In the genomic region with DNA sequence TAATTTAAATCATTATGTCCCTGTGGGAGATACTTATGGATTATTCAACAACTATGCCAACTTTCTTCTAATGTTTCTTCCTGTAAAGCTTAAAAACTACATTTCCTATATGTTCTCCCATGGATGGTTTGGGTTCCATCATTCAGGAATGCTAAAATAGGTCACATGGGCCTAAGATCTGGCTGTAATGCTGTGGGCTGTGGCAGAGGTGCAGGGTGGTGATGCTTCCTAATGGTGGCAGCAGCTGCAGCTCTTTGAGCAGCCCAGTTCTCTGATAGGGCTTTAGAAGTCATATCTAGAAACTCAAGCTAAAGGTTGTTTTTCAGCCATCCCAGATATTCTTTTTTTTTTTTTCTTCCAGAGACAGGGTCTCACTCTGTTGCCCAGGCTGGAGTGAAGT, we compare ENCODE assay signal across 12 cellular contexts.
DNase-seq lines count a peak whose midpoint lies in the region; ATAC-seq and TF ChIP-seq lines count a peak whose summit lies in the region.
"Had no signal": no experiment of that assay in that cellular context is flagged by ENCODE, and none has a peak within 500 bp of the region (broad histone marks: within the 10 kb centered on the region; RNA-seq: fewer than 3 reads in every experiment).

No MANE protein-coding gene starts in this region.

- TF ChIP-seq POLR2A in esophagus squamous epithelium (IDR thresholded peaks at IDR 0.05) = no peak

- no peaks in the 10 kb centered on the region for H3K27me3 Mint-ChIP-seq in chondrocyte (ENCODE audit: low read depth)
- H3K27me3 Mint-ChIP-seq in type B pancreatic cell = no peaks in the 10 kb centered on the region
- no peaks in the 10 kb centered on the region for H3K27me3 Mint-ChIP-seq in activated CD8-positive, alpha-beta T cell treated with anti-CD3 and anti-CD28 coated beads, Interleukin-2, amount 10 ng/mL, durations not matched to agents 7 days and 5 days (ENCODE audit: low read depth)
- H3K27me3 Mint-ChIP-seq: activated naive CD4-positive, alpha-beta T cell treated with anti-CD3 and anti-CD28 coated beads, Interleukin-2, amount 10 ng/mL, durations not matched to agents 7 days and 5 days had no signal

- no peaks in the 10 kb centered on the region for H3F3A ChIP-seq in Loucy (ENCODE audit: low read depth)

- peaks cover 16% of the 10 kb centered on the region for H3K4me1 Mint-ChIP-seq in chondrocyte (ENCODE audit: low read depth)
- H3K4me1 Mint-ChIP-seq in type B pancreatic cell (ENCODE audit: unreplicated experiment) = peaks cover 7% of the 10 kb centered on the region
- no peaks in the 10 kb centered on the region for H3K4me1 Mint-ChIP-seq in activated CD8-positive, alpha-beta T cell treated with anti-CD3 and anti-CD28 coated beads, Interleukin-2, amount 10 ng/mL, durations not matched to agents 7 days and 5 days (ENCODE audit: low read depth)
- H3K4me1 Mint-ChIP-seq: activated naive CD4-positive, alpha-beta T cell treated with anti-CD3 and anti-CD28 coated beads, Interleukin-2, amount 10 ng/mL, durations not matched to agents 7 days and 5 days had no signal

- no peak overlapping the region for H3K27ac ChIP-seq in osteoblast (ENCODE audit: low read depth, low read length)
- H3K27ac ChIP-seq in esophagus squamous epithelium = no peak overlapping the region
- H3K27ac ChIP-seq: SJSA1 had no signal

- no peak overlapping the region for H3K4me2 ChIP-seq in Loucy (ENCODE audit: low read depth, low read length, poor library complexity, severe bottlenecking)
- no peak overlapping the region for H3K4me2 ChIP-seq in osteoblast (ENCODE audit: insufficient read depth, low read length)

- H3K9me3 Mint-ChIP-seq in chondrocyte (ENCODE audit: low read depth) (peaks cover 8% of the 10 kb centered on the region), type B pancreatic cell (peaks cover 5% of the 10 kb centered on the region)
- no peaks in the 10 kb centered on the region for H3K9me3 Mint-ChIP-seq in activated CD8-positive, alpha-beta T cell treated with anti-CD3 and anti-CD28 coated beads, Interleukin-2, amount 10 ng/mL, durations not matched to agents 7 days and 5 days (ENCODE audit: insufficient read depth)
- H3K9me3 Mint-ChIP-seq: activated naive CD4-positive, alpha-beta T cell treated with anti-CD3 and anti-CD28 coated beads, Interleukin-2, amount 10 ng/mL, durations not matched to agents 7 days and 5 days; CD8-positive, alpha-beta T cell had no signal

- no peaks in the 10 kb centered on the region for H3K79me2 ChIP-seq in Loucy (ENCODE audit: insufficient read depth, low read length)
- H3K79me2 ChIP-seq in osteoblast (ENCODE audit: insufficient read depth, low read length) = no peaks in the 10 kb centered on the region

- CTCF ChIA-PET in activated CD8-positive, alpha-beta T cell treated with anti-CD3 and anti-CD28 coated beads, Interleukin-2, amount 10 ng/mL, durations not matched to agents 7 days and 5 days (lab: Charles Lee) = interaction anchor here (0.6 kb wide), 1 partner anchor 376 kb away, joined by 3 read pairs; no protein-coding TSS in a partner anchor

- H3K36me3 ChIP-seq in Loucy (ENCODE audit: insufficient read depth, low read length) (no peaks in the 10 kb centered on the region), osteoblast (ENCODE audit: insufficient read depth, low read length) (no peaks in the 10 kb centered on the region), esophagus squamous epithelium (no peaks in the 10 kb centered on the region)
- H3K36me3 ChIP-seq: SJSA1 had no signal

- H2AFZ ChIP-seq in Loucy (ENCODE audit: low read length) (no peak overlapping the region), osteoblast (ENCODE audit: low read length) (no peak overlapping the region)

- H3K27me3 ChIP-seq in Loucy (ENCODE audit: insufficient read depth, low read length, poor library complexity, severe bottlenecking) (no peaks in the 10 kb centered on the region), osteoblast (ENCODE audit: insufficient read depth, low read length) (no peaks in the 10 kb centered on the region), esophagus squamous epithelium (no peaks in the 10 kb centered on the region)
- H3K27me3 ChIP-seq: SJSA1 had no signal

- H3K4me3 ChIP-seq in GM12875 (ENCODE audit: low read depth, low read length) = no peak overlapping the region
- H3K4me3 ChIP-seq in Loucy (ENCODE audit: low read length, poor library complexity, severe bottlenecking) = no peak overlapping the region
- H3K4me3 ChIP-seq in osteoblast (ENCODE audit: insufficient read depth, low read length) = no peak overlapping the region
- no peak overlapping the region for H3K4me3 ChIP-seq in esophagus squamous epithelium
- H3K4me3 ChIP-seq: SJSA1 had no signal

- intact Hi-C loops in esophagus squamous epithelium (cut with DNase I) = no loop called here

- TF ChIP-seq CTCF in GM12875 (IDR thresholded peaks at IDR 0.05; ENCODE audit: borderline replicate concordance, insufficient read depth, low read depth, low read length) (0 out of 2 replicates have a peak, but pooled peaks have one; percentile 3), Loucy (conservative IDR thresholded peaks at IDR 0.05; ENCODE audit: low read length) (peak; percentile 59), chondrocyte (IDR thresholded peaks at IDR 0.05) (peak; percentile 14), osteoblast (IDR thresholded peaks at IDR 0.05; ENCODE audit: extremely low read depth, low read depth, low read length) (peak; percentile 41), esophagus squamous epithelium (IDR thresholded peaks at IDR 0.05) (no peak), type B pancreatic cell (conservative IDR thresholded peaks at IDR 0.05) (no peak)

- H3K27ac Mint-ChIP-seq in chondrocyte (ENCODE audit: unreplicated experiment) (no peak overlapping the region), type B pancreatic cell (no peak overlapping the region)
- H3K27ac Mint-ChIP-seq in activated CD8-positive, alpha-beta T cell treated with anti-CD3 and anti-CD28 coated beads, Interleukin-2, amount 10 ng/mL, durations not matched to agents 7 days and 5 days = no peak overlapping the region
- H3K27ac Mint-ChIP-seq: activated naive CD4-positive, alpha-beta T cell treated with anti-CD3 and anti-CD28 coated beads, Interleukin-2, amount 10 ng/mL, durations not matched to agents 7 days and 5 days; CD8-positive, alpha-beta T cell had no signal

- H3K4me1 ChIP-seq in Loucy (ENCODE audit: insufficient read depth, low read length, poor library complexity, severe bottlenecking) (no peaks in the 10 kb centered on the region), osteoblast (ENCODE audit: insufficient read depth, low read length) (peaks cover 28% of the 10 kb centered on the region), esophagus squamous epithelium (no peaks in the 10 kb centered on the region)
- H3K4me1 ChIP-seq: SJSA1 had no signal

- no peaks in the 10 kb centered on the region for H3K9me3 ChIP-seq in Loucy (ENCODE audit: insufficient read depth, low read depth, low read length)
- no peaks in the 10 kb centered on the region for H3K9me3 ChIP-seq in osteoblast (ENCODE audit: low read depth, low read length)
- no peaks in the 10 kb centered on the region for H3K9me3 ChIP-seq in esophagus squamous epithelium
- H3K9me3 ChIP-seq: SJSA1 had no signal

- no peak for ATAC-seq in activated CD8-positive, alpha-beta T cell treated with anti-CD3 and anti-CD28 coated beads, Interleukin-2, amount 10 ng/mL, durations not matched to agents 7 days and 5 days
- ATAC-seq: CD8-positive, alpha-beta T cell had no signal

- no peak overlapping the region for H3K4me3 Mint-ChIP-seq in chondrocyte (ENCODE audit: unreplicated experiment)
- H3K4me3 Mint-ChIP-seq in type B pancreatic cell = no peak overlapping the region
- no peak overlapping the region for H3K4me3 Mint-ChIP-seq in activated CD8-positive, alpha-beta T cell treated with anti-CD3 and anti-CD28 coated beads, Interleukin-2, amount 10 ng/mL, durations not matched to agents 7 days and 5 days
- H3K4me3 Mint-ChIP-seq: activated naive CD4-positive, alpha-beta T cell treated with anti-CD3 and anti-CD28 coated beads, Interleukin-2, amount 10 ng/mL, durations not matched to agents 7 days and 5 days; CD8-positive, alpha-beta T cell had no signal

- no peak overlapping the region for H3K9ac ChIP-seq in Loucy (ENCODE audit: low read depth, low read length, poor library complexity, severe bottlenecking)

- DNase-seq in chondrocyte (ENCODE audit: low spot score) = no peak
- DNase-seq in osteoblast (ENCODE audit: insufficient read length, low spot score, missing footprints) = no peak
- no peak for DNase-seq in esophagus squamous epithelium (lab: John Stamatoyannopoulos, UW)
- DNase-seq in type B pancreatic cell (ENCODE audit: extremely low spot score, unreplicated experiment) = no peak
- no peak for DNase-seq in activated CD8-positive, alpha-beta T cell treated with anti-CD3 and anti-CD28 coated beads, Interleukin-2, amount 10 ng/mL, durations not matched to agents 7 days and 5 days
- DNase-seq: activated naive CD4-positive, alpha-beta T cell treated with anti-CD3 and anti-CD28 coated beads, Interleukin-2, amount 10 ng/mL, durations not matched to agents 7 days and 5 days; CD8-positive, alpha-beta T cell; effector memory CD4-positive, alpha-beta T cell; NCI-H1105 had no signal

- H4K20me1 ChIP-seq in Loucy (ENCODE audit: insufficient read depth, low read length, poor library complexity, severe bottlenecking) = no peaks in the 10 kb centered on the region
- H4K20me1 ChIP-seq in osteoblast (ENCODE audit: insufficient read depth, low read length) = no peaks in the 10 kb centered on the region

- H3K9me2 ChIP-seq in Loucy (replicated peaks; ENCODE audit: low read depth, low read length) = no peaks in the 10 kb centered on the region

- POLR2A ChIA-PET in activated CD8-positive, alpha-beta T cell treated with anti-CD3 and anti-CD28 coated beads, Interleukin-2, amount 10 ng/mL, durations not matched to agents 7 days and 5 days (lab: Charles Lee) = no interaction called here

- H3K36me3 Mint-ChIP-seq in chondrocyte (ENCODE audit: low read depth) (no peaks in the 10 kb centered on the region), type B pancreatic cell (no peaks in the 10 kb centered on the region)
- no peaks in the 10 kb centered on the region for H3K36me3 Mint-ChIP-seq in activated CD8-positive, alpha-beta T cell treated with anti-CD3 and anti-CD28 coated beads, Interleukin-2, amount 10 ng/mL, durations not matched to agents 7 days and 5 days (ENCODE audit: low read depth)
- H3K36me3 Mint-ChIP-seq: activated naive CD4-positive, alpha-beta T cell treated with anti-CD3 and anti-CD28 coated beads, Interleukin-2, amount 10 ng/mL, durations not matched to agents 7 days and 5 days; CD8-positive, alpha-beta T cell had no signal

Comparison
In these comparisons a context has a peak if more than half of its experiments do, and no peak if none do; other contexts are left out.
1. CTCF ChIP-seq: peak in GM12875 (single experiment), Loucy (single experiment), chondrocyte (single experiment) and osteoblast (single experiment); none in esophagus squamous epithelium (0 of 6) and type B pancreatic cell (single experiment).